ENCODE assay signal across 1 cellular context in genomic region chr11:118521892-118522311, GRCh38.
TF ChIP-seq lines count a peak whose summit lies in the region.

No MANE protein-coding gene starts in this region.

TF ChIP-seq in GM23338, 12 proteins besides CTCF, POLR2A, EP300 and RAD21:
- TF ChIP-seq NANOG (IDR thresholded peaks at IDR 0.05; ENCODE audit: borderline replicate concordance) (no peak), ETS1 (IDR thresholded peaks at IDR 0.05) (no peak), STAT1 (IDR thresholded peaks at IDR 0.05; ENCODE audit: unreplicated experiment) (no peak), ZNF462 (CRISPR knock-in tag; IDR thresholded peaks at IDR 0.05) (no peak), JUNB (IDR thresholded peaks at IDR 0.05; ENCODE audit: unreplicated experiment) (no peak), EZH2phosphoT487 (IDR thresholded peaks at IDR 0.05; ENCODE audit: unreplicated experiment) (no peak), ZNF331 (CRISPR knock-in tag; IDR thresholded peaks at IDR 0.05; ENCODE audit: low read depth) (no peak), POLR2AphosphoS5 (IDR thresholded peaks at IDR 0.05; ENCODE audit: low read depth) (no peak), CREB1 (CRISPR knock-in tag; IDR thresholded peaks at IDR 0.05; ENCODE audit: low read depth) (no peak), ZNF114 (CRISPR knock-in tag; IDR thresholded peaks at IDR 0.05) (no peak), EZH2 (IDR thresholded peaks at IDR 0.05; ENCODE audit: low read depth, unreplicated experiment) (no peak), REST (IDR thresholded peaks at IDR 0.05; ENCODE audit: unreplicated experiment) (no peak)
